Comparison of ENCODE assay signal across 1 cellular context in the genomic region with DNA sequence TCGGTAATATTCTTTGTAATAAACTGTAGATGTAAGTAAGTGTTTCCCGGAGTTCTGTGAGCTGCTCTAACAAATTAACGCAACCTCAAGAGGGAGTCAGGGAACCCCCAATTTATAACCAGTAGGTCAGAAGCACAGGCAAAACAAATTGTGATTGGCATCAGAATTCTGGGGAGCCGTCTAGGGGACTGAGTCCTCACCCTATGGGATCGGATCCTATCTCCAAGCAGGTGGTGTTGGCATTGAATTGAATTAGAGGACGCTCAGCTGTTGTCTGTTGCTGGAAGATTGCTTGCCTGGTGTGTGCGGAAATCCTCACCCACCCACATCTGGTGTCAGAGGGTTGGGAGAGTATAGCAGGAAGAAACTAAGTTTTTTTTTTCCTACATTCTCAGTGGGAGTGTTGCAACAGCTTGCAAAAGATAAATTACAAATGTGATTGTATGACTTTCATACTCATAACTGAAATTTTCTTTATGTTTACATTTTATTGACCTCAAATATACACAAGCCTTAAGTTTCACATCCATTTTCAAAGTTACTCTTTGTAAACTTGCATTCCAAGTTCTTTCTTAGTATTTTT.
TF ChIP-seq lines count a peak whose summit lies in the region.

No MANE protein-coding gene starts in this region.

TF ChIP-seq in HepG2, 621 proteins besides CTCF, POLR2A, EP300 and RAD21:
- TF ChIP-seq, protein P1, sequence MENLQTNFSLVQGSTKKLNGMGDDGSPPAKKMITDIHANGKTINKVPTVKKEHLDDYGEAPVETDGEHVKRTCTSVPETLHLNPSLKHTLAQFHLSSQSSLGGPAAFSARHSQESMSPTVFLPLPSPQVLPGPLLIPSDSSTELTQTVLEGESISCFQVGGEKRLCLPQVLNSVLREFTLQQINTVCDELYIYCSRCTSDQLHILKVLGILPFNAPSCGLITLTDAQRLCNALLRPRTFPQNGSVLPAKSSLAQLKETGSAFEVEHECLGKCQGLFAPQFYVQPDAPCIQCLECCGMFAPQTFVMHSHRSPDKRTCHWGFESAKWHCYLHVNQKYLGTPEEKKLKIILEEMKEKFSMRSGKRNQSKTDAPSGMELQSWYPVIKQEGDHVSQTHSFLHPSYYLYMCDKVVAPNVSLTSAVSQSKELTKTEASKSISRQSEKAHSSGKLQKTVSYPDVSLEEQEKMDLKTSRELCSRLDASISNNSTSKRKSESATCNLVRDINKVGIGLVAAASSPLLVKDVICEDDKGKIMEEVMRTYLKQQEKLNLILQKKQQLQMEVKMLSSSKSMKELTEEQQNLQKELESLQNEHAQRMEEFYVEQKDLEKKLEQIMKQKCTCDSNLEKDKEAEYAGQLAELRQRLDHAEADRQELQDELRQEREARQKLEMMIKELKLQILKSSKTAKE (CRISPR knock-in tag; IDR thresholded peaks at IDR 0.05; ENCODE audit: borderline replicate concordance) = no peak
- TF ChIP-seq, protein P2, sequence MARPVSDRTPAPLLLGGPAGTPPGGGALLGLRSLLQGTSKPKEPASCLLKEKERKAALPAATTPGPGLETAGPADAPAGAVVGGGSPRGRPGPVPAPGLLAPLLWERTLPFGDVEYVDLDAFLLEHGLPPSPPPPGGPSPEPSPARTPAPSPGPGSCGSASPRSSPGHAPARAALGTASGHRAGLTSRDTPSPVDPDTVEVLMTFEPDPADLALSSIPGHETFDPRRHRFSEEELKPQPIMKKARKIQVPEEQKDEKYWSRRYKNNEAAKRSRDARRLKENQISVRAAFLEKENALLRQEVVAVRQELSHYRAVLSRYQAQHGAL (CRISPR knock-in tag; IDR thresholded peaks at IDR 0.05; ENCODE audit: not compliant biosample characterization) = no peak
- TF ChIP-seq, protein P3, sequence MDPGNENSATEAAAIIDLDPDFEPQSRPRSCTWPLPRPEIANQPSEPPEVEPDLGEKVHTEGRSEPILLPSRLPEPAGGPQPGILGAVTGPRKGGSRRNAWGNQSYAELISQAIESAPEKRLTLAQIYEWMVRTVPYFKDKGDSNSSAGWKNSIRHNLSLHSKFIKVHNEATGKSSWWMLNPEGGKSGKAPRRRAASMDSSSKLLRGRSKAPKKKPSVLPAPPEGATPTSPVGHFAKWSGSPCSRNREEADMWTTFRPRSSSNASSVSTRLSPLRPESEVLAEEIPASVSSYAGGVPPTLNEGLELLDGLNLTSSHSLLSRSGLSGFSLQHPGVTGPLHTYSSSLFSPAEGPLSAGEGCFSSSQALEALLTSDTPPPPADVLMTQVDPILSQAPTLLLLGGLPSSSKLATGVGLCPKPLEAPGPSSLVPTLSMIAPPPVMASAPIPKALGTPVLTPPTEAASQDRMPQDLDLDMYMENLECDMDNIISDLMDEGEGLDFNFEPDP (CRISPR knock-in tag; conservative IDR thresholded peaks at IDR 0.05) = no peak
TF ChIP-seq in HepG2: peak in this region for 0.
